In genomic region chr11:95148421-95148820, GRCh38 we compare ENCODE assay signal across 20 cellular contexts. TPM values are rescaled to one million over a fixed set of nuclear protein-coding genes. Genes with fewer than 3 reads are reported as not detected.
DNase-seq lines count a peak whose midpoint lies in the region; ATAC-seq and TF ChIP-seq lines count a peak whose summit lies in the region.
"Had no signal": no experiment of that assay in that cellular context is flagged by ENCODE, and none has a peak within 500 bp of the region (broad histone marks: within the 10 kb centered on the region; RNA-seq: fewer than 3 reads in every experiment).

No MANE protein-coding gene starts in this region.

- intact Hi-C loops in gastrocnemius medialis (cut with DNase I; ENCODE audit: low total_unique reads): no loop called here

- H3K27ac ChIP-seq in gastrocnemius medialis: peak overlapping the region; percentile 61 to 89 (median 84)

- in situ Hi-C loops in gastrocnemius medialis (cut with MboI; ENCODE audit: low sequenced_read_pairs in 4 of 4): no loop called here

- no peak for ATAC-seq in gastrocnemius medialis
- no peak for ATAC-seq in HG02884 (IDR thresholded peaks at IDR 0.05; ENCODE audit: unreplicated experiment)
- ATAC-seq in HG03432 (IDR thresholded peaks at IDR 0.05; ENCODE audit: unreplicated experiment): no peak
- ATAC-seq: left lobe of liver; naive thymus-derived CD4-positive, alpha-beta T cell; stimulated activated naive B cell treated with anti-CD40 and anti-IgM and Interleukin-4, amounts not matched to agents 10 μg/mL and 1 μg/mL and 100 μg/mL, for 72 hours had no signal

- H3K4me1 ChIP-seq in adipocyte (ENCODE audit: control insufficient read depth, insufficient read depth, low read length): peaks cover 52% of the 10 kb centered on the region
- peaks cover 30 to 31% of the 10 kb centered on the region in 2 donors for H3K4me1 ChIP-seq in gastrocnemius medialis

- TF ChIP-seq POLR2A in gastrocnemius medialis (IDR thresholded peaks at IDR 0.05): no peak

- DNase-seq in DMS 273 treated with DMSO at 0.1 percent for 48 hours (lab: John Stamatoyannopoulos, UW) (peak; percentile 14), adipocyte (ENCODE audit: low read depth) (peak; percentile 65), fibroblast of villous mesenchyme (ENCODE audit: low read depth) (peak; percentile 28), gastrocnemius medialis (no peak), T1000 (lab: John Stamatoyannopoulos, UW) (no peak), DMS153 treated with DMSO at 0.1 percent for 48 hours (lab: John Stamatoyannopoulos, UW; ENCODE audit: unreplicated experiment) (no peak)
- DNase-seq: activated CD4-positive, CD25-positive, alpha-beta regulatory T cell; activated CD8-positive, alpha-beta memory T cell treated with anti-CD3 and anti-CD28 coated beads for 24 hours; CD4-positive, alpha-beta memory T cell; foreskin melanocyte; Kasumi-1; naive thymus-derived CD4-positive, alpha-beta T cell; NCI-H1417; stimulated activated CD4-positive, alpha-beta T cell treated with anti-CD3 and anti-CD28 coated beads, Interleukin-15, amount 100 ng/mL, for 24 hours; stimulated activated naive B cell treated with anti-CD40 and anti-IgM and Interleukin-4, amounts not matched to agents 10 μg/mL and 1 μg/mL and 100 μg/mL, for 72 hours; T-helper 2 cell; upper lobe of left lung had no signal

- no peak overlapping the region for H3K4me3 ChIP-seq in adipocyte (ENCODE audit: low read length)
- no peak overlapping the region for H3K4me3 ChIP-seq in fibroblast of villous mesenchyme (ENCODE audit: low read depth, low read length)
- H3K4me3 ChIP-seq in gastrocnemius medialis: no peak overlapping the region
- H3K4me3 ChIP-seq: upper lobe of left lung had no signal

- TF ChIP-seq CTCF in fibroblast of villous mesenchyme (IDR thresholded peaks at IDR 0.05; ENCODE audit: insufficient read depth, low read depth, low read length) (no peak), gastrocnemius medialis (IDR thresholded peaks at IDR 0.05 in 4 of 5, conservative IDR thresholded peaks at IDR 0.05 in 1 of 5) (no peak)

- H3K9me3 ChIP-seq in adipocyte (ENCODE audit: control insufficient read depth, low read length) (no peaks in the 10 kb centered on the region), gastrocnemius medialis (no peaks in the 10 kb centered on the region)
- H3K9me3 ChIP-seq: upper lobe of left lung had no signal

- no peak overlapping the region for H3K9ac ChIP-seq in adipocyte (ENCODE audit: low read length)

- no peaks in the 10 kb centered on the region for H3K27me3 ChIP-seq in adipocyte (replicated peaks; ENCODE audit: control insufficient read depth, insufficient read depth, low read length)
- H3K27me3 ChIP-seq in gastrocnemius medialis: no peaks in the 10 kb centered on the region
- H3K27me3 ChIP-seq: upper lobe of left lung had no signal

- H3K36me3 ChIP-seq in adipocyte (ENCODE audit: control insufficient read depth, insufficient read depth, low read length, severe bottlenecking): no peaks in the 10 kb centered on the region
- no peaks in the 10 kb centered on the region for H3K36me3 ChIP-seq in gastrocnemius medialis
- H3K36me3 ChIP-seq: upper lobe of left lung had no signal

RNA-seq across cellular contexts. Expression of gene ENDOD1, which starts 58.8 kb away (rescaled TPM):
- total RNA-seq in fibroblast of villous mesenchyme: 20.3 and 40.6 TPM in 2 replicates
- 10 to 100 TPM; 17.5 to 35.2 (median 27.6) TPM for total RNA-seq in gastrocnemius medialis

Comparison
In these comparisons a context has a peak if more than half of its experiments do, and no peak if none do; other contexts are left out.
1. DNase-seq: peak in DMS 273 treated with DMSO at 0.1 percent for 48 hours (single experiment), adipocyte (single experiment) and fibroblast of villous mesenchyme (single experiment); none in gastrocnemius medialis (0 of 2), T1000 (single experiment) and DMS153 treated with DMSO at 0.1 percent for 48 hours (single experiment).